In genomic region chr7:87060288-87060537, GRCh38 we compare ENCODE assay signal across 8 cellular contexts. TPM values are rescaled to one million over a fixed set of nuclear protein-coding genes. Genes with fewer than 3 reads are reported as not detected.
DNase-seq lines count a peak whose midpoint lies in the region; ATAC-seq, FAIRE-seq and TF ChIP-seq lines count a peak whose summit lies in the region.

No MANE protein-coding gene starts in this region.

- CTCF ChIA-PET in activated CD8-positive, alpha-beta T cell treated with anti-CD3 and anti-CD28 coated beads, Interleukin-2, amount 10 ng/mL, durations not matched to agents 7 days and 5 days (lab: Charles Lee), result no interaction called here

- no peaks in the 10 kb centered on the region for H3K9me3 ChIP-seq in cardiac muscle cell (ENCODE audit: low read depth)
- H3K9me3 ChIP-seq in kidney (ENCODE audit: control insufficient read depth in 1 of 2, low read length in 2 of 2), result no peaks in the 10 kb centered on the region
- H3K9me3 ChIP-seq in tibial artery, result no peaks in the 10 kb centered on the region

- no peaks in the 10 kb centered on the region for H3K9me3 Mint-ChIP-seq in activated CD8-positive, alpha-beta T cell treated with anti-CD3 and anti-CD28 coated beads, Interleukin-2, amount 10 ng/mL, durations not matched to agents 7 days and 5 days (ENCODE audit: insufficient read depth)

- no peak overlapping the region for H3K27ac Mint-ChIP-seq in activated CD8-positive, alpha-beta T cell treated with anti-CD3 and anti-CD28 coated beads, Interleukin-2, amount 10 ng/mL, durations not matched to agents 7 days and 5 days

- peak overlapping the region in 1 of 2 donors; percentile 41 for H3K9ac ChIP-seq in kidney (ENCODE audit: low read length in 2 of 2)

- peaks cover 14% of the 10 kb centered on the region for H3K4me1 Mint-ChIP-seq in activated CD8-positive, alpha-beta T cell treated with anti-CD3 and anti-CD28 coated beads, Interleukin-2, amount 10 ng/mL, durations not matched to agents 7 days and 5 days (ENCODE audit: low read depth)

- H3K27ac ChIP-seq in cardiac muscle cell, result peak overlapping the region; percentile 1
- no peak overlapping the region for H3K27ac ChIP-seq in kidney (ENCODE audit: low read depth in 2 of 2, low read length in 2 of 2)
- H3K27ac ChIP-seq in tibial artery, result peak overlapping the region; percentile 53 to 63

- no peaks in the 10 kb centered on the region for H3K36me3 Mint-ChIP-seq in activated CD8-positive, alpha-beta T cell treated with anti-CD3 and anti-CD28 coated beads, Interleukin-2, amount 10 ng/mL, durations not matched to agents 7 days and 5 days (ENCODE audit: low read depth)

- no peak for FAIRE-seq in kidney (lab: Jason Lieb, UNC)

- TF ChIP-seq CTCF in cardiac muscle cell (IDR thresholded peaks at IDR 0.05; ENCODE audit: low read depth, low read length) (no peak), kidney (IDR thresholded peaks at IDR 0.05; ENCODE audit: borderline replicate concordance, extremely low read depth, insufficient read depth) (no peak), tibial artery (IDR thresholded peaks at IDR 0.05) (no peak)

- POLR2A ChIA-PET in activated CD8-positive, alpha-beta T cell treated with anti-CD3 and anti-CD28 coated beads, Interleukin-2, amount 10 ng/mL, durations not matched to agents 7 days and 5 days (lab: Charles Lee), result no interaction called here

- peaks cover 14% of the 10 kb centered on the region for H3K27me3 Mint-ChIP-seq in activated CD8-positive, alpha-beta T cell treated with anti-CD3 and anti-CD28 coated beads, Interleukin-2, amount 10 ng/mL, durations not matched to agents 7 days and 5 days (ENCODE audit: low read depth)

- peak overlapping the region; percentile 72 for H3K4me3 Mint-ChIP-seq in activated CD8-positive, alpha-beta T cell treated with anti-CD3 and anti-CD28 coated beads, Interleukin-2, amount 10 ng/mL, durations not matched to agents 7 days and 5 days

- H3K4me3 ChIP-seq in cardiac muscle cell (peak overlapping the region; percentile 90), kidney (ENCODE audit: low read length in 2 of 2) (peak overlapping the region; percentile 60 to 78), tibial artery (peak overlapping the region; percentile 65 to 73)

- H3K36me3 ChIP-seq in cardiac muscle cell, result no peaks in the 10 kb centered on the region
- no peaks in the 10 kb centered on the region for H3K36me3 ChIP-seq in kidney (ENCODE audit: control insufficient read depth in 1 of 2, insufficient read depth in 2 of 2, low read length in 2 of 2)
- H3K36me3 ChIP-seq in tibial artery, result no peaks in the 10 kb centered on the region

- H3K4me1 ChIP-seq in cardiac muscle cell (ENCODE audit: low read depth), result peaks cover 4% of the 10 kb centered on the region
- H3K4me1 ChIP-seq in kidney (ENCODE audit: control insufficient read depth in 1 of 2, insufficient read depth in 1 of 2, low read depth in 1 of 2, low read length in 2 of 2), result peaks cover 0 to 4% of the 10 kb centered on the region in 2 donors
- peaks cover 0 to 12% (median 6%) of the 10 kb centered on the region in 4 donors for H3K4me1 ChIP-seq in tibial artery

- H3K27me3 ChIP-seq in cardiac muscle cell (no peaks in the 10 kb centered on the region), tibial artery (no peaks in the 10 kb centered on the region)

- DNase-seq in cardiac muscle cell (ENCODE audit: low read depth in 1 of 2, low spot score in 1 of 2), result no peak
- DNase-seq in Right ventricle myocardium superior, result no peak
- DNase-seq in activated CD8-positive, alpha-beta T cell treated with anti-CD3 and anti-CD28 coated beads, Interleukin-2, amount 10 ng/mL, durations not matched to agents 7 days and 5 days, result no peak
- no peak for DNase-seq in kidney
- no peak for DNase-seq in tibial artery
- DNase-seq in NCI-H345 treated with DMSO at 0.1 percent for 48 hours (lab: John Stamatoyannopoulos, UW; ENCODE audit: unreplicated experiment), result no peak

- no peak for ATAC-seq in Right ventricle myocardium superior (ENCODE audit: poor library complexity)
- ATAC-seq in activated CD8-positive, alpha-beta T cell treated with anti-CD3 and anti-CD28 coated beads, Interleukin-2, amount 10 ng/mL, durations not matched to agents 7 days and 5 days, result no peak
- ATAC-seq in HG02852 (IDR thresholded peaks at IDR 0.05; ENCODE audit: unreplicated experiment), result no peak
- no peak for ATAC-seq in GM19397 (IDR thresholded peaks at IDR 0.05; ENCODE audit: unreplicated experiment)

- intact Hi-C loops in Right ventricle myocardium superior (cut with DNase I), result no loop called here
- intact Hi-C loops in kidney (cut with DNase I), result no loop called here
- intact Hi-C loops in tibial artery (cut with DNase I; ENCODE audit: low total_unique reads), result no loop called here

RNA-seq across cellular contexts. Expression of gene ELAPOR2, which starts 0.8 kb away (rescaled TPM):
- 35.8 and 39.1 TPM in 2 replicates for total RNA-seq in cardiac muscle cell
- polyA plus RNA-seq in cardiac muscle cell, result 50.6 and 70.7 TPM in 2 replicates
- 3.6 TPM for total RNA-seq in Right ventricle myocardium superior
- 1 to 10 TPM; 2.3 TPM for total RNA-seq in activated CD8-positive, alpha-beta T cell treated with anti-CD3 and anti-CD28 coated beads, Interleukin-2, amount 10 ng/mL, durations not matched to agents 7 days and 5 days
- 9.0 TPM for total RNA-seq in kidney
- 2.9 TPM for polyA plus RNA-seq in kidney (ENCODE audit: insufficient read depth, low read depth, low replicate concordance)

Comparison
In these comparisons a context has a peak if more than half of its experiments do, and no peak if none do; other contexts are left out.
1. H3K27ac ChIP-seq: peak in cardiac muscle cell (single experiment) and tibial artery (2 of 2); none in kidney (0 of 2).
2. Peak in every context shown above with its lines, with median percentiles within 50 percentile points of each other: H3K4me3 ChIP-seq.